Comparison of ENCODE assay signal across 1 cellular context in genomic region chr3:77147836-77148578, GRCh38.
TF ChIP-seq lines count a peak whose summit lies in the region.

No MANE protein-coding gene starts in this region.

TF ChIP-seq in HepG2, 621 proteins besides CTCF, POLR2A, EP300 and RAD21 (continued from another document):
- TF ChIP-seq ZNF782 (CRISPR knock-in tag; IDR thresholded peaks at IDR 0.05; ENCODE audit: borderline replicate concordance) (no peak), ZNF20 (CRISPR knock-in tag; IDR thresholded peaks at IDR 0.05) (no peak), BCLAF1 (IDR thresholded peaks at IDR 0.05) (no peak), ZSCAN22 (CRISPR knock-in tag; IDR thresholded peaks at IDR 0.05) (no peak), ZFX (CRISPR knock-in tag; IDR thresholded peaks at IDR 0.05; ENCODE audit: low read depth) (no peak), SRSF1 (optimal IDR thresholded peaks at IDR 0.05; ENCODE audit: low read depth, low read length) (no peak)
TF ChIP-seq in HepG2: peak in this region for 0.
